In the genomic region with DNA sequence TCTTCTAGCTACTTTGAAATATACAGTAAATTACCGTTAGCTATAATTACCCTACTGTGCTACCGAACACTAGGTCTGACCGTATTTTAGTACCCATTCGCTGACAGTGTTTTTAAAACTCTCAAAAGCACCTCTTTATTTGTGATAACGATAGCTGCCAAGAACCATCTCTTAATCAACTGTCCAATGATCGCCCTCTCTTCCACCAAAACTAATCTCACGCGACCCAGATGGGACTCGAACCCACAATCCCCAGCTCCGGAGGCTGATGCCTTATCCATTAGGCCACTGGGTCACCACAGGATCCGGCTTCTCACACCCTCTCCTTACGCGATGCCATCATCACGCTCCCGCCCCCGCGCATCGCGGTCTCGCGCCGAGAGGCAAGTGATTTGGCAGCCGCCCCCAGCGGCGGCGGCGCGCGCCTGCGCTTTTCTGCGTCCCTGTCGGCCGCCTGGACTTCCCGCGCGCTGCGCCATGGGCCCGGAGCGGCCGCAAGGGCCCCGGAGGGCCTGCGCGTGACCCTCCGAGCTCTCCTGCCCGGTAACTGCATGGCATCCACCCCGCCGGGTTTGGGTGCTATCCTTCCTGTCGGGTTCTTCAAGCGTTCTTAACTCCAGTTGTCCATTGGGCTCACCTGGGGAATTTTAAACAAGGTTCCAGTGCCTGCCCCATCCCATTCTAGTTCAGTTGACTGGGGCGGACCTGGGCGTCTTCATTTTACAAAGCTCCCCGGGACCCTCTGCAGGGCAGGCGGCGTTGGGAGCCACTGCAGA, we compare ENCODE assay signal across 1 cellular context.
TF ChIP-seq lines count a peak whose summit lies in the region.

No MANE protein-coding gene starts in this region.

TF ChIP-seq in HepG2, 621 proteins besides CTCF, POLR2A, EP300 and RAD21 (continued from another document and continues in another):
- TF ChIP-seq FUBP1 (CRISPR knock-in tag; IDR thresholded peaks at IDR 0.05; ENCODE audit: borderline replicate concordance): 0 out of 2 replicates have a peak, but pooled peaks have one; percentile 90
- TF ChIP-seq NCOR1 (IDR thresholded peaks at IDR 0.05; ENCODE audit: borderline replicate concordance, low read length): peak; percentile 57; the same call in 1 of the 2 replicates
- peak; percentile 74 for TF ChIP-seq TBX3 (IDR thresholded peaks at IDR 0.05; ENCODE audit: borderline replicate concordance)
- TF ChIP-seq ZNF841 (CRISPR knock-in tag; IDR thresholded peaks at IDR 0.05; ENCODE audit: borderline replicate concordance): peak; percentile 93
- TF ChIP-seq POLR2AphosphoS2 (IDR thresholded peaks at IDR 0.05; ENCODE audit: low read depth, low read length): no peak
- TF ChIP-seq SNRNP70 (IDR thresholded peaks at IDR 0.05; ENCODE audit: low read depth, low read length): no peak
- TF ChIP-seq, protein P1, sequence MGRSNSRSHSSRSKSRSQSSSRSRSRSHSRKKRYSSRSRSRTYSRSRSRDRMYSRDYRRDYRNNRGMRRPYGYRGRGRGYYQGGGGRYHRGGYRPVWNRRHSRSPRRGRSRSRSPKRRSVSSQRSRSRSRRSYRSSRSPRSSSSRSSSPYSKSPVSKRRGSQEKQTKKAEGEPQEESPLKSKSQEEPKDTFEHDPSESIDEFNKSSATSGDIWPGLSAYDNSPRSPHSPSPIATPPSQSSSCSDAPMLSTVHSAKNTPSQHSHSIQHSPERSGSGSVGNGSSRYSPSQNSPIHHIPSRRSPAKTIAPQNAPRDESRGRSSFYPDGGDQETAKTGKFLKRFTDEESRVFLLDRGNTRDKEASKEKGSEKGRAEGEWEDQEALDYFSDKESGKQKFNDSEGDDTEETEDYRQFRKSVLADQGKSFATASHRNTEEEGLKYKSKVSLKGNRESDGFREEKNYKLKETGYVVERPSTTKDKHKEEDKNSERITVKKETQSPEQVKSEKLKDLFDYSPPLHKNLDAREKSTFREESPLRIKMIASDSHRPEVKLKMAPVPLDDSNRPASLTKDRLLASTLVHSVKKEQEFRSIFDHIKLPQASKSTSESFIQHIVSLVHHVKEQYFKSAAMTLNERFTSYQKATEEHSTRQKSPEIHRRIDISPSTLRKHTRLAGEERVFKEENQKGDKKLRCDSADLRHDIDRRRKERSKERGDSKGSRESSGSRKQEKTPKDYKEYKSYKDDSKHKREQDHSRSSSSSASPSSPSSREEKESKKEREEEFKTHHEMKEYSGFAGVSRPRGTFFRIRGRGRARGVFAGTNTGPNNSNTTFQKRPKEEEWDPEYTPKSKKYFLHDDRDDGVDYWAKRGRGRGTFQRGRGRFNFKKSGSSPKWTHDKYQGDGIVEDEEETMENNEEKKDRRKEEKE (IDR thresholded peaks at IDR 0.05): no peak
- no peak for TF ChIP-seq PAWR (CRISPR knock-in tag; IDR thresholded peaks at IDR 0.05; ENCODE audit: borderline replicate concordance)
- no peak; the same call in 1 of the 2 replicates for TF ChIP-seq ZNF839 (CRISPR knock-in tag; IDR thresholded peaks at IDR 0.05; ENCODE audit: borderline replicate concordance)
- peak; percentile 73; the same call in 1 of the 2 replicates for TF ChIP-seq ZBTB42 (CRISPR knock-in tag; IDR thresholded peaks at IDR 0.05)
- TF ChIP-seq LBX2 (CRISPR knock-in tag; IDR thresholded peaks at IDR 0.05; ENCODE audit: borderline replicate concordance): no peak
- no peak for TF ChIP-seq ZNF282 (IDR thresholded peaks at IDR 0.05; ENCODE audit: partially characterized antibody)
- TF ChIP-seq TOE1 (CRISPR knock-in tag; IDR thresholded peaks at IDR 0.05): peak; percentile 99
- TF ChIP-seq ADNP (CRISPR knock-in tag; IDR thresholded peaks at IDR 0.05): peak; percentile 82
- peak; percentile 81; the same call in 1 of the 2 replicates for TF ChIP-seq ZNF362 (CRISPR knock-in tag; IDR thresholded peaks at IDR 0.05; ENCODE audit: borderline replicate concordance)
- peak; percentile 48; the same call in 1 of the 2 replicates for TF ChIP-seq BRD4 (CRISPR knock-in tag; IDR thresholded peaks at IDR 0.05)
- peak; percentile 94 for TF ChIP-seq MXD3 (CRISPR knock-in tag; IDR thresholded peaks at IDR 0.05)
- peak; percentile 90 for TF ChIP-seq ZNF232 (CRISPR knock-in tag; IDR thresholded peaks at IDR 0.05; ENCODE audit: borderline replicate concordance)
- no peak for TF ChIP-seq SUZ12 (IDR thresholded peaks at IDR 0.05; ENCODE audit: low read depth, low read length)
- TF ChIP-seq ZNF101 (CRISPR knock-in tag; IDR thresholded peaks at IDR 0.05; ENCODE audit: borderline replicate concordance, low read depth): no peak
- peak; percentile 74 for TF ChIP-seq MLXIP (CRISPR knock-in tag; IDR thresholded peaks at IDR 0.05; ENCODE audit: borderline replicate concordance)
- TF ChIP-seq DRAP1 (CRISPR knock-in tag; IDR thresholded peaks at IDR 0.05): peak; percentile 83
- TF ChIP-seq ZNF816 (CRISPR knock-in tag; IDR thresholded peaks at IDR 0.05; ENCODE audit: borderline replicate concordance): peak; percentile 20; the same call in 1 of the 2 replicates
- TF ChIP-seq KAT8 (CRISPR knock-in tag; IDR thresholded peaks at IDR 0.05): peak; percentile 92
- peak; percentile 61; the same call in 1 of the 2 replicates for TF ChIP-seq ZSCAN12 (CRISPR knock-in tag; IDR thresholded peaks at IDR 0.05)
- peak; percentile 92 for TF ChIP-seq PRMT3 (CRISPR knock-in tag; IDR thresholded peaks at IDR 0.05; ENCODE audit: borderline replicate concordance, low read depth)
- peak; percentile 93; the same call in 1 of the 2 replicates for TF ChIP-seq ETV6 (CRISPR knock-in tag; conservative IDR thresholded peaks at IDR 0.05)
- TF ChIP-seq ZNF337 (CRISPR knock-in tag; IDR thresholded peaks at IDR 0.05; ENCODE audit: borderline replicate concordance, low read depth): peak; percentile 95; the same call in 1 of the 2 replicates
- TF ChIP-seq CHD2 (IDR thresholded peaks at IDR 0.05; ENCODE audit: low read depth, low read length): peak; percentile 88
- TF ChIP-seq HIVEP1 (CRISPR knock-in tag; IDR thresholded peaks at IDR 0.05): no peak; the same call in 1 of the 2 replicates
- no peak for TF ChIP-seq SMARCE1 (IDR thresholded peaks at IDR 0.05; ENCODE audit: borderline replicate concordance)
- TF ChIP-seq HES4 (CRISPR knock-in tag; IDR thresholded peaks at IDR 0.05; ENCODE audit: borderline replicate concordance): peak; percentile 96
- TF ChIP-seq, protein P2, sequence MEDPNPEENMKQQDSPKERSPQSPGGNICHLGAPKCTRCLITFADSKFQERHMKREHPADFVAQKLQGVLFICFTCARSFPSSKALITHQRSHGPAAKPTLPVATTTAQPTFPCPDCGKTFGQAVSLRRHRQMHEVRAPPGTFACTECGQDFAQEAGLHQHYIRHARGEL (CRISPR knock-in tag; IDR thresholded peaks at IDR 0.05): 0 out of 2 replicates have a peak, but pooled peaks have one; percentile 14
- peak; percentile 98 for TF ChIP-seq SSRP1 (CRISPR knock-in tag; IDR thresholded peaks at IDR 0.05)
- TF ChIP-seq NFATC3 (CRISPR knock-in tag; IDR thresholded peaks at IDR 0.05): peak; percentile 47
- peak; percentile 63 for TF ChIP-seq AGO2 (optimal IDR thresholded peaks at IDR 0.05; ENCODE audit: low read depth, low read length)
- TF ChIP-seq ZSCAN25 (CRISPR knock-in tag; IDR thresholded peaks at IDR 0.05): peak; percentile 87
- TF ChIP-seq ZNF780A (CRISPR knock-in tag; IDR thresholded peaks at IDR 0.05): peak; percentile 87
- TF ChIP-seq ZFP82 (CRISPR knock-in tag; IDR thresholded peaks at IDR 0.05; ENCODE audit: borderline replicate concordance): no peak; the same call in 1 of the 2 replicates
- TF ChIP-seq, protein P3, sequence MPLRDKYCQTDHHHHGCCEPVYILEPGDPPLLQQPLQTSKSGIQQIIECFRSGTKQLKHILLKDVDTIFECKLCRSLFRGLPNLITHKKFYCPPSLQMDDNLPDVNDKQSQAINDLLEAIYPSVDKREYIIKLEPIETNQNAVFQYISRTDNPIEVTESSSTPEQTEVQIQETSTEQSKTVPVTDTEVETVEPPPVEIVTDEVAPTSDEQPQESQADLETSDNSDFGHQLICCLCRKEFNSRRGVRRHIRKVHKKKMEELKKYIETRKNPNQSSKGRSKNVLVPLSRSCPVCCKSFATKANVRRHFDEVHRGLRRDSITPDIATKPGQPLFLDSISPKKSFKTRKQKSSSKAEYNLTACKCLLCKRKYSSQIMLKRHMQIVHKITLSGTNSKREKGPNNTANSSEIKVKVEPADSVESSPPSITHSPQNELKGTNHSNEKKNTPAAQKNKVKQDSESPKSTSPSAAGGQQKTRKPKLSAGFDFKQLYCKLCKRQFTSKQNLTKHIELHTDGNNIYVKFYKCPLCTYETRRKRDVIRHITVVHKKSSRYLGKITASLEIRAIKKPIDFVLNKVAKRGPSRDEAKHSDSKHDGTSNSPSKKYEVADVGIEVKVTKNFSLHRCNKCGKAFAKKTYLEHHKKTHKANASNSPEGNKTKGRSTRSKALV (CRISPR knock-in tag; IDR thresholded peaks at IDR 0.05): peak; percentile 96; the same call in 1 of the 2 replicates
- TF ChIP-seq ZNF75D (CRISPR knock-in tag; IDR thresholded peaks at IDR 0.05; ENCODE audit: borderline replicate concordance): no peak
- peak; percentile 49; the same call in 1 of the 2 replicates for TF ChIP-seq GATA4 (IDR thresholded peaks at IDR 0.05; ENCODE audit: borderline replicate concordance, low read depth)
- no peak for TF ChIP-seq DMTF1 (CRISPR knock-in tag; IDR thresholded peaks at IDR 0.05)
